Comparison of ENCODE assay signal across 8 cellular contexts in the genomic region with DNA sequence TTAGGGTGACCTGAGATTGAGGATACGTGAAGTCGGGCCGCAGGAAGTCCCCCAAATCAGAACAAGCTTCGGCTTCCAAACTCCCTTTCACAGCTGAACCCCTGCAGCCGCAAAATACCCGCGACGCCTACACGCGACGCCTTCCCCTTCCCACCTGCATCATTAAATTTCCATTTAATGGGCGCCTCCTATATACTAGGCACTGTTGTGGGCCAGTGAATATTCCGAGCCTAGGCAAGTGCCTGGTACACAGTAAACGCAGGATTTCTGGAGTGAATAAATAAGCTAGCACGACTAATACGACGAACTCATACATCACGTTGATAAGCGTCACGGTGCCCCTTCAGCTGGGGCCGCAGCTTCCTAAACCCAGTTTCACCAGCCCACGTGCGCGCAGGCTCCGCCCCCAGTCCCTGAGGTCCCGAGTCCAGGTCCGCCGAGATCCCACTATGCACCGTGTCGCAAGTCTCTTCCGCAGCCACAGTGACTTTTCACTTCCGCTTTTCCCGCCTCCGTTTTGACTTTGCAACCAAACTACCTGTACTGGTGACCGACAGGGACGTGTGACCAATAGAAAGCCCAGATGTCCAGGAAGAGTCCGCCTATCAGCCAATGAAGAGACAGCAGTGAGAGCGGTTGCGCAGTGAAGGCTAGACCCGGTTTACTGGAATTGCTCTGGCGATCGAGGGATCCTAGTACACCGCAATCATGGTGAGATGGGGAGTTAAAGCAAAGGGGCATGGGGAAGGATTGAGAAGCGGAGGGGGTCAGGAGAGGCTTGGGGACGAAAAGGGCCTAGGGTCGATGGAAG. TPM values are rescaled to one million over a fixed set of nuclear protein-coding genes. Genes with fewer than 3 reads are reported as not detected.
DNase-seq lines count a peak whose midpoint lies in the region; ATAC-seq and TF ChIP-seq lines count a peak whose summit lies in the region.

A gene (plus strand): TSS at position 623 of the 811 bp plus-strand sequence. CDS start 86 bp downstream, at position 709.

- peaks cover 13% of the 10 kb centered on the region for H3K27me3 Mint-ChIP-seq in type B pancreatic cell

- no peaks in the 10 kb centered on the region for H3K27me3 ChIP-seq in adrenal gland
- H3K27me3 ChIP-seq in heart right ventricle: peaks cover 0 to 36% (median 0%) of the 10 kb centered on the region in 7 donors

- H3K36me3 Mint-ChIP-seq in type B pancreatic cell: peaks cover 15% of the 10 kb centered on the region

- H3K4me3 ChIP-seq in adrenal gland (peak within 1 kb of the TSS; percentile 14 to 89 (median 52)), heart right ventricle (peak within 1 kb of the TSS; percentile 69 to 99 (median 88))

- 0 to 1% (median 0%) methylated on average over 32 to 46 of the region's 46 CpGs for WGBS in adrenal gland, 4 donors
- 0% methylated on average over 46 of the region's 46 CpGs for WGBS in heart right ventricle, 2 donors

- no peaks in the 10 kb centered on the region for H3K9me3 ChIP-seq in adrenal gland (replicated peaks in 1 of 3)
- no peaks in the 10 kb centered on the region for H3K9me3 ChIP-seq in heart right ventricle

- H3K27ac ChIP-seq in adrenal gland (peak within 1 kb of the TSS; percentile 84 to 94 (median 90)), heart right ventricle (peak within 1 kb of the TSS; percentile 42 to 99 (median 96))

- ATAC-seq in HG02884 (IDR thresholded peaks at IDR 0.05; ENCODE audit: unreplicated experiment) (peak; percentile 77), heart right ventricle (peak; percentile 80 to 90 (median 84))

- peak; percentile 99 for DNase-seq in NCI-H146 treated with DMSO at 0.1 percent for 48 hours (lab: John Stamatoyannopoulos, UW; ENCODE audit: unreplicated experiment)
- peak; percentile 92 to 99 (median 95) for DNase-seq in T-helper 1 cell
- DNase-seq in adrenal gland: peak; percentile 98 to 100 (median 99)
- DNase-seq in heart right ventricle: peak; percentile 94 to 99
- peak; percentile 95 to 99 (median 98) for DNase-seq in posterior cingulate gyrus
- peak; percentile 92 for DNase-seq in type B pancreatic cell (ENCODE audit: extremely low spot score, unreplicated experiment)

- peaks cover 0 to 28% of the 10 kb centered on the region in 2 donors for H3K36me3 ChIP-seq in adrenal gland (replicated peaks in 1 of 2)
- peaks cover 0 to 39% (median 9%) of the 10 kb centered on the region in 9 donors for H3K36me3 ChIP-seq in heart right ventricle

- H3K4me1 ChIP-seq in adrenal gland (replicated peaks in 1 of 2) (peaks cover 26 to 36% of the 10 kb centered on the region in 2 donors), heart right ventricle (peaks cover 9 to 56% (median 43%) of the 10 kb centered on the region in 9 donors)

- TF ChIP-seq POLR2A in GM15510 (IDR thresholded peaks at IDR 0.05; ENCODE audit: borderline replicate concordance, extremely low read depth, insufficient read length) (peak; percentile 67), adrenal gland (IDR thresholded peaks at IDR 0.05) (peak in 1 of 2 donors; percentile 69)

- H3K9me3 Mint-ChIP-seq in type B pancreatic cell: no peaks in the 10 kb centered on the region

- intact Hi-C loops in adrenal gland (cut with DNase I) (no loop called here), heart right ventricle (cut with DNase I) (loop anchor here in 6 of 10 donors (1.0 to 10.0 kb wide), 5 partner anchors 22 to 102 kb away; a partner anchor contains a TSS), posterior cingulate gyrus (cut with DNase I) (loop anchor here (5.0 kb wide), 1 partner anchor 45 kb away; a partner anchor contains a TSS)

- H3K4me1 Mint-ChIP-seq in type B pancreatic cell (ENCODE audit: unreplicated experiment): peaks cover 20% of the 10 kb centered on the region

- H3K27ac Mint-ChIP-seq in type B pancreatic cell: peak within 1 kb of the TSS; percentile 90

- peak within 1 kb of the TSS; percentile 99 for H3K4me3 Mint-ChIP-seq in type B pancreatic cell

- TF ChIP-seq CTCF in adrenal gland (IDR thresholded peaks at IDR 0.05): no peak
- TF ChIP-seq CTCF in heart right ventricle (IDR thresholded peaks at IDR 0.05): no peak
- TF ChIP-seq CTCF in type B pancreatic cell (conservative IDR thresholded peaks at IDR 0.05): no peak

RNA-seq across cellular contexts. Expression of the gene that starts here (rescaled TPM):
- total RNA-seq in adrenal gland (100 to 1,000 TPM; 138 to 315 (median 235) TPM), heart right ventricle (100 to 1,000 TPM; 148 to 220 (median 162) TPM), type B pancreatic cell (ENCODE audit: low replicate concordance) (149 and 152 TPM in 2 replicates)
- polyA plus RNA-seq in adrenal gland (100 to 1,000 TPM; 240 to 556 (median 328) TPM), heart right ventricle (100 to 1,000 TPM; 359 to 379 TPM)

Comparison
In these comparisons a context has a peak if more than half of its experiments do, and no peak if none do; other contexts are left out.
1. Peak in every context shown above with its lines: DNase-seq, ATAC-seq, H3K4me3 ChIP-seq and H3K27ac ChIP-seq.
2. intact Hi-C loops: an anchor here in heart right ventricle (1.0 to 10.0 kb wide) and posterior cingulate gyrus (5.0 kb wide); none called in adrenal gland.